8 cellular contexts compared by ENCODE assay signal in genomic region chr17:35795007-35795870, GRCh38. TPM values are rescaled to one million over a fixed set of nuclear protein-coding genes. Genes with fewer than 3 reads are reported as not detected.
DNase-seq lines count a peak whose midpoint lies in the region; ATAC-seq and TF ChIP-seq lines count a peak whose summit lies in the region.

MMP28 (minus strand) TSS chr17:35795641; CDS start chr17:35795377, 264 bp downstream.

- H3K27me3 ChIP-seq in PC-3 (ENCODE audit: low read length) (no peaks in the 10 kb centered on the region), right atrium auricular region (no peaks in the 10 kb centered on the region)

- in situ Hi-C loops in GM13976 (cut with MboI; ENCODE audit: low sequenced_read_pairs, unreplicated experiment), result no loop called here

- H3K79me2 ChIP-seq in PC-3 (ENCODE audit: low read length), result no peaks in the 10 kb centered on the region

- no peak within 1 kb of the TSS for H3K27ac ChIP-seq in PC-3 (ENCODE audit: low read length)
- H3K27ac ChIP-seq in right atrium auricular region, result no peak within 1 kb of the TSS

- H3K4me1 ChIP-seq in PC-3 (ENCODE audit: insufficient read depth, low read length), result peaks cover 8% of the 10 kb centered on the region; the same call in 1 of the 2 replicates
- H3K4me1 ChIP-seq in right atrium auricular region, result peaks cover 0 to 34% of the 10 kb centered on the region in 2 donors

- POLR2A ChIA-PET in PC-3 (lab: Charles Lee; ENCODE audit: unreplicated experiment), result no interaction called here

- no peak for TF ChIP-seq CTCF in GM13976 (IDR thresholded peaks at IDR 0.05; ENCODE audit: borderline replicate concordance, control extremely low read depth, extremely low read depth, insufficient read depth, missing control alignments)
- TF ChIP-seq CTCF in PC-3 (conservative IDR thresholded peaks at IDR 0.05; ENCODE audit: low read depth, low read length), result no peak
- TF ChIP-seq CTCF in right atrium auricular region (IDR thresholded peaks at IDR 0.05), result no peak

- no TSS peak for BruUV-seq in PC-3 (replicated peaks; lab: Mats Ljungman, UMichigan)

- ATAC-seq in PC-3 (peak; percentile 73), GM19397 (IDR thresholded peaks at IDR 0.05; ENCODE audit: unreplicated experiment) (no peak)

- H3K9ac ChIP-seq in PC-3 (ENCODE audit: low read length), result no peak within 1 kb of the TSS

- H3K36me3 ChIP-seq in PC-3 (ENCODE audit: low read depth, low read length) (no peaks in the 10 kb centered on the region), right atrium auricular region (no peaks in the 10 kb centered on the region)

- H3F3A ChIP-seq in PC-3 (ENCODE audit: low read length, unreplicated experiment), result no peaks in the 10 kb centered on the region

- DNase-seq in GM13976 (ENCODE audit: low spot score) (peak; percentile 69), PC-3 (peak; percentile 40), right atrium auricular region (ENCODE audit: low spot score) (no peak), retina (peak; percentile 81), OCI-M1 (lab: John Stamatoyannopoulos, UW) (no peak), SIG-M5 treated with dmso at 0.1 percent for 504 hours (lab: John Stamatoyannopoulos, UW; ENCODE audit: unreplicated experiment) (no peak)
- DNase-seq in activated naive CD8-positive, alpha-beta T cell treated with anti-CD3 and anti-CD28 coated beads, Interleukin-2, amount 50 U/mL, for 16 hours (ENCODE audit: low read depth, low spot score), result peak; percentile 7

- peak within 1 kb of the TSS; percentile 80 for H2AFZ ChIP-seq in PC-3 (ENCODE audit: low read length)

- H4K20me1 ChIP-seq in PC-3 (ENCODE audit: low read length), result no peaks in the 10 kb centered on the region

- CTCF ChIA-PET in PC-3 (lab: Charles Lee), result no interaction called here

- peak within 1 kb of the TSS; percentile 88 for H3K4me2 ChIP-seq in PC-3 (ENCODE audit: low read length)

- H3K9me3 ChIP-seq in PC-3 (ENCODE audit: low read length), result no peaks in the 10 kb centered on the region
- no peaks in the 10 kb centered on the region for H3K9me3 ChIP-seq in right atrium auricular region

- intact Hi-C loops in PC-3 (cut with micrococcal nuclease), result no loop called here

- H3K9me2 ChIP-seq in PC-3 (replicated peaks; ENCODE audit: low read length), result no peaks in the 10 kb centered on the region

- peak within 1 kb of the TSS; percentile 67 for H3K4me3 ChIP-seq in PC-3 (ENCODE audit: low read length)
- H3K4me3 ChIP-seq in right atrium auricular region, result peak within 1 kb of the TSS; percentile 40 to 65

RNA-seq across cellular contexts. Expression of gene MMP28, which starts in this region (rescaled TPM):
- total RNA-seq in PC-3 (2014; rRNA removed) (1.6 and 2.4 TPM in 2 replicates), right atrium auricular region (10 to 100 TPM; 10.5 to 14.9 TPM)

Comparison
In these comparisons a context has a peak if more than half of its experiments do, and no peak if none do; other contexts are left out.
1. DNase-seq: peak in GM13976 (single experiment), PC-3 (single experiment), activated naive CD8-positive, alpha-beta T cell treated with anti-CD3 and anti-CD28 coated beads, Interleukin-2, amount 50 U/mL, for 16 hours (single experiment) and retina (single experiment); none in right atrium auricular region (single experiment), OCI-M1 (single experiment) and SIG-M5 treated with dmso at 0.1 percent for 504 hours (single experiment).